ENCODE assay signal across 9 cellular contexts in the genomic region with DNA sequence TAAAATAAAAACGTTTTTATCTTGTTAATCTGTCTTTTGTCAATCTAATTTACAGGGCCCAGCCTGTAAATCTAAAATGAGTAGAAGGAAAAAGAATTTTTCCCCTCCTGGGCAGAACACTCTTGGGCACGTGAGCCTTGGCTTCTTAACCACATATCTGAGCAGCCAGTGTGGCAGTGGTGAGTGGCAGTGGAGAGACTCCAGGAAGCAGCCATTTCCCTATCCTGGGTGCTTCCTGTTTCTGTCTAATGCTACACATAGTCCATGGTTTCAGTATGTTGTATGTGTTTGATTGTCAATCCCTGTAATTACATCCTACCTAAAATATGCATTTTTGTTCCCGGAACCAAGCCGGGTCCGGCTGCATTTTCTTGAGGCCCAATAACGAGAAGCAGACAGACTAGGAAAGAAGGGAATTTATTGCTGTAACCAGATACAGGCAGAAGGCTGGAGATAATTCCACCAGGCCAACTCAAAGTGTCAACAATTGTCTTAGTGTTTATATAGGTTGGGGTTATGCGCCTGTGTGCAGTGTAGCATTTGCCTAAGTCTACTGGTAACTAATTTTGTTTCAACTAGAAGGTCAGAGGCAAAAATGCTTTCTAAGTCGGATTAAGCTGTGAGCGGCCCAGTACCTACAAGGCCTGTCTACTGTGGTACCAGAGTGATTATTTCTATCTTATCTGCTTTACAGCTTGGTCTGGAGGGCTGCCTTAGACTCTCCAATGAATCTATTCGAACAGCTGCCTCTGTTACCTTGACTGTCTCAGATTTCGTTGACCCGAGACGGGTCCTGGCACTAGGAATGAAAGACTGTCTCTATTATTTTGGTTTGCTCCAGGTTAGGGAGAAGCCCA.
DNase-seq lines count a peak whose midpoint lies in the region; ATAC-seq and TF ChIP-seq lines count a peak whose summit lies in the region.
"Had no signal": no experiment of that assay in that cellular context is flagged by ENCODE, and none has a peak within 500 bp of the region (broad histone marks: within the 10 kb centered on the region; RNA-seq: fewer than 3 reads in every experiment).

No MANE protein-coding gene starts in this region.

- H3K4me3 ChIP-seq in neutrophil (ENCODE audit: low read depth in 1 of 2, low read length in 1 of 2) (no peak overlapping the region), foreskin fibroblast (ENCODE audit: low read depth in 1 of 2, low read length in 2 of 2) (no peak overlapping the region)
- H3K4me3 ChIP-seq: testis had no signal

- ATAC-seq in activated naive CD8-positive, alpha-beta T cell treated with anti-CD3 and anti-CD28 coated beads, Interleukin-2, amount 50 U/mL, for 24 hours: no peak
- no peak for ATAC-seq in GM21367 (IDR thresholded peaks at IDR 0.05; ENCODE audit: unreplicated experiment)

- H3K27ac Mint-ChIP-seq in activated naive CD8-positive, alpha-beta T cell treated with anti-CD3 and anti-CD28 coated beads, Interleukin-2, amount 50 U/mL, for 24 hours: peak overlapping the region; percentile 73

- H3K4me1 Mint-ChIP-seq in activated naive CD8-positive, alpha-beta T cell treated with anti-CD3 and anti-CD28 coated beads, Interleukin-2, amount 50 U/mL, for 24 hours: peaks cover 46% of the 10 kb centered on the region

- no peaks in the 10 kb centered on the region for H3K27me3 Mint-ChIP-seq in activated naive CD8-positive, alpha-beta T cell treated with anti-CD3 and anti-CD28 coated beads, Interleukin-2, amount 50 U/mL, for 24 hours

- no peaks in the 10 kb centered on the region for H3K36me3 ChIP-seq in neutrophil

- H3K36me3 Mint-ChIP-seq in activated naive CD8-positive, alpha-beta T cell treated with anti-CD3 and anti-CD28 coated beads, Interleukin-2, amount 50 U/mL, for 24 hours (ENCODE audit: low read depth): peaks cover 21% of the 10 kb centered on the region

- H3K9me3 ChIP-seq in neutrophil: no peaks in the 10 kb centered on the region
- H3K9me3 ChIP-seq: testis had no signal

- no peaks in the 10 kb centered on the region for H3K27me3 ChIP-seq in neutrophil
- H3K27me3 ChIP-seq: testis had no signal

- peak overlapping the region; percentile 75 for H3K27ac ChIP-seq in neutrophil
- H3K27ac ChIP-seq: testis had no signal

- TF ChIP-seq CTCF in neutrophil (IDR thresholded peaks at IDR 0.05) (no peak), foreskin fibroblast (IDR thresholded peaks at IDR 0.05; ENCODE audit: low read depth, low read length) (no peak)

- peaks cover 7% of the 10 kb centered on the region for H3K9me3 Mint-ChIP-seq in activated naive CD8-positive, alpha-beta T cell treated with anti-CD3 and anti-CD28 coated beads, Interleukin-2, amount 50 U/mL, for 24 hours

- H3K4me1 ChIP-seq in neutrophil (ENCODE audit: control insufficient read depth in 1 of 2, insufficient read depth in 1 of 2, low read depth in 1 of 2, low read length in 1 of 2): peaks cover 15 to 25% of the 10 kb centered on the region in 2 experiments

- no peak overlapping the region for H3K4me3 Mint-ChIP-seq in activated naive CD8-positive, alpha-beta T cell treated with anti-CD3 and anti-CD28 coated beads, Interleukin-2, amount 50 U/mL, for 24 hours

- peak; percentile 59 for DNase-seq in NCI-H748 (lab: John Stamatoyannopoulos, UW; ENCODE audit: unreplicated experiment)
- no peak for DNase-seq in NCI-H748 treated with DMSO at 0.1 percent for 48 hours (lab: John Stamatoyannopoulos, UW)
- DNase-seq in MV-4-11 (lab: John Stamatoyannopoulos, UW): peak; percentile 95
- no peak for DNase-seq in activated naive CD8-positive, alpha-beta T cell treated with anti-CD3 and anti-CD28 coated beads, Interleukin-2, amount 50 U/mL, for 24 hours
- no peak for DNase-seq in NCI-H128 (lab: John Stamatoyannopoulos, UW; ENCODE audit: unreplicated experiment)
- DNase-seq in foreskin fibroblast: no peak
- DNase-seq: testis had no signal

Comparison
In these comparisons a context has a peak if more than half of its experiments do, and no peak if none do; other contexts are left out.
1. DNase-seq: peak in NCI-H748 (single experiment) and MV-4-11 (single experiment); none in NCI-H748 treated with DMSO at 0.1 percent for 48 hours (single experiment), activated naive CD8-positive, alpha-beta T cell treated with anti-CD3 and anti-CD28 coated beads, Interleukin-2, amount 50 U/mL, for 24 hours (single experiment), NCI-H128 (single experiment) and foreskin fibroblast (0 of 2).